In the genomic region with DNA sequence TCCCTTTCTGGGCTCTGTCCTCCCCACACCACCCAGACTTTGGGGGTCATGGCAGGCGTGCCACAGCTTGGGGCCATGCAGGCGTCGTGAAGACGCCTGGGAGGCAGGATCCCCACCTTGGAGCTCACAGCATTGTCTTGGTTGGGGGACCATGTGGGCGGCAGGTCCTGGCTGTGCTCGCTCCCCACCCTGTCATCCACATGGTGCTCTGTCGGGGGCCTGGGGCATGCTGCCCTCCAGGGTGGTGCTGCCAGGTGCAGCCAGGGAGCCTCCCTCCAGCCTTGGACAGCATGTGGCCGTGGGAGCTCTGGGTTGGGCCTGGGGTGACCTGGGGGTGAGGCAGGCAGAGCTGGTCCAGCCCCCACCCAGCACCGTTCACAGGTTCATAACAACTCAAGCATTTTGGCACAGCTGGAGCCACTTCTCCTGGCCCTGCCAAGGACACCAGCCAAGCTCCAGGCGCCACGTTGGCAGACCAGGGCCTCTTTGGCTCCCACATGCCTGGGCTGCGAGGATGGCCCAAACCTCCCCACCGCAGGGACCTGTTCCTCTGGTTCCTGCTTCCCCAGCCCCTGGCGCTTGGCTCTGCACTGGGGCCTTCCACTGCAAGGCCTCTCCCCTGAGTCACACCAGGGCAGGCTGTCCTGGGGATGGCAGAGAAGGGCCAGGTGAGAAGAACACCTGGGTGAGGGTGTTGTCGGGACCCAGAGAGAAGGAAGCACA, we compare ENCODE assay signal across 20 cellular contexts. TPM values are rescaled to one million over a fixed set of nuclear protein-coding genes. Genes with fewer than 3 reads are reported as not detected.
A peak's percentile ranks its signal among the peaks of the same experiment; 100 is the strongest.
DNase-seq lines count a peak whose midpoint lies in the region; ATAC-seq and TF ChIP-seq lines count a peak whose summit lies in the region.
"Had no signal": no experiment of that assay in that cellular context is flagged by ENCODE, and none has a peak within 500 bp of the region (broad histone marks: within the 10 kb centered on the region; RNA-seq: fewer than 3 reads in every experiment).

No MANE protein-coding gene starts in this region.

- H3K27ac ChIP-seq in BLaER1 treated with 17β-estradiol and CSF1 and Interleukin-3, amounts not matched to agents 10 nM and 100 nM, result peak overlapping the region in 5 of 11 experiments; percentile 15 to 47 (median 37); a peak in 8 of 22 replicates
- no peak overlapping the region for H3K27ac ChIP-seq in osteoblast (ENCODE audit: low read depth, low read length)
- H3K27ac ChIP-seq: Peyer's patch, SK-N-MC had no signal

- H3K36me3 ChIP-seq in BLaER1 treated with 17β-estradiol and CSF1 and Interleukin-3, amounts not matched to agents 10 nM and 100 nM, result peaks cover 13 to 85% (median 66%) of the 10 kb centered on the region in 11 experiments
- peaks cover 15% of the 10 kb centered on the region for H3K36me3 ChIP-seq in osteoblast (ENCODE audit: insufficient read depth, low read length)

- H4K20me1 ChIP-seq in BLaER1 treated with 17β-estradiol and CSF1 and Interleukin-3, amounts not matched to agents 10 nM and 100 nM, result peaks cover 5 to 100% (median 92%) of the 10 kb centered on the region in 11 experiments; a peak in 21 of 22 replicates
- peaks cover 35% of the 10 kb centered on the region for H4K20me1 ChIP-seq in osteoblast (ENCODE audit: insufficient read depth, low read length)

- H3K27me3 ChIP-seq in BLaER1 treated with 17β-estradiol and CSF1 and Interleukin-3, amounts not matched to agents 10 nM and 100 nM, result no peaks in the 10 kb centered on the region
- H3K27me3 ChIP-seq in osteoblast (ENCODE audit: insufficient read depth, low read length), result no peaks in the 10 kb centered on the region
- H3K27me3 ChIP-seq: Peyer's patch had no signal

- intact Hi-C loops in Right ventricle myocardium superior (cut with DNase I), result no loop called here

- TF ChIP-seq CTCF in osteoblast (IDR thresholded peaks at IDR 0.05; ENCODE audit: extremely low read depth, low read depth, low read length), result no peak

- peak overlapping the region; percentile 28 to 71 (median 49); a peak in 16 of 22 replicates for H3K9ac ChIP-seq in BLaER1 treated with 17β-estradiol and CSF1 and Interleukin-3, amounts not matched to agents 10 nM and 100 nM

- DNase-seq in NCI-H446 (lab: John Stamatoyannopoulos, UW) (peak; percentile 62 to 87), Right ventricle myocardium superior (peak; percentile 78), osteoblast (ENCODE audit: insufficient read length, low spot score, missing footprints) (peak; percentile 70), NCI-H1436 (lab: John Stamatoyannopoulos, UW) (no peak)
- DNase-seq in activated T-cell treated with anti-CD3 and anti-CD28 coated beads, Interleukin-2, amount 50 U/mL, for 1 hour, result no peak
- DNase-seq: activated CD4-positive, alpha-beta memory T cell treated with anti-CD3 and anti-CD28 coated beads for 36 hours; amniotic stem cell; CD4-positive, alpha-beta T cell; GDM1; HFFc6; MM.1S; NCI-H1694 treated with DMSO at 0.1 percent for 48 hours; NCI-H345; Peyer's patch; retina had no signal

- no peaks in the 10 kb centered on the region for H3K9me3 ChIP-seq in BLaER1 treated with 17β-estradiol and CSF1 and Interleukin-3, amounts not matched to agents 10 nM and 100 nM (replicated peaks in 1 of 11)
- no peaks in the 10 kb centered on the region for H3K9me3 ChIP-seq in osteoblast (ENCODE audit: low read depth, low read length)
- H3K9me3 ChIP-seq: Peyer's patch had no signal

- H3K4me2 ChIP-seq in BLaER1 treated with 17β-estradiol and CSF1 and Interleukin-3, amounts not matched to agents 10 nM and 100 nM, result peak overlapping the region; percentile 63 to 86 (median 79)
- no peak overlapping the region for H3K4me2 ChIP-seq in osteoblast (ENCODE audit: insufficient read depth, low read length)

- H2AFZ ChIP-seq in osteoblast (ENCODE audit: low read length), result no peak overlapping the region

- peaks cover 49 to 67% (median 59%) of the 10 kb centered on the region in 10 experiments for H3K4me1 ChIP-seq in BLaER1 treated with 17β-estradiol and CSF1 and Interleukin-3, amounts not matched to agents 10 nM and 100 nM
- H3K4me1 ChIP-seq in osteoblast (ENCODE audit: insufficient read depth, low read length), result peaks cover 17% of the 10 kb centered on the region

- H3K79me2 ChIP-seq in osteoblast (ENCODE audit: insufficient read depth, low read length), result no peaks in the 10 kb centered on the region

- H3K4me3 ChIP-seq in BLaER1 treated with 17β-estradiol and CSF1 and Interleukin-3, amounts not matched to agents 10 nM and 100 nM, result no peak overlapping the region
- no peak overlapping the region for H3K4me3 ChIP-seq in osteoblast (ENCODE audit: insufficient read depth, low read length)
- H3K4me3 ChIP-seq: Peyer's patch, SK-N-MC had no signal

- ATAC-seq in Right ventricle myocardium superior (ENCODE audit: poor library complexity) (peak; percentile 57), HG03097 (IDR thresholded peaks at IDR 0.05; ENCODE audit: low FRiP score, unreplicated experiment) (no peak)
- ATAC-seq: WTC11 had no signal

RNA-seq across cellular contexts. Expression of a gene that starts 15.1 kb away (rescaled TPM):
- total RNA-seq in Right ventricle myocardium superior, result 129 TPM
- total RNA-seq in osteoblast, result 18.8 and 22.7 TPM in 2 replicates

RNA-seq across cellular contexts. Expression of a gene that starts 21.5 kb away (rescaled TPM):
- 13.4 TPM for total RNA-seq in Right ventricle myocardium superior
- total RNA-seq in osteoblast, result 88.4 and 94.8 TPM in 2 replicates

RNA-seq across cellular contexts. Expression of a gene that starts 23.8 kb away (rescaled TPM):
- 11.8 TPM for total RNA-seq in Right ventricle myocardium superior
- 15.9 and 16.6 TPM in 2 replicates for total RNA-seq in osteoblast

RNA-seq across cellular contexts. Expression of a gene that starts 27.6 kb away (rescaled TPM):
- total RNA-seq in Right ventricle myocardium superior (0.19 TPM), osteoblast (under 0.01 and 0.36 TPM in 2 replicates)
- total RNA-seq: activated CD4-positive, alpha-beta memory T cell treated with anti-CD3 and anti-CD28 coated beads for 36 hours; CD4-positive, alpha-beta T cell; Peyer's patch; subcutaneous adipose tissue had no signal

RNA-seq across cellular contexts. Expression of a gene that starts 32.5 kb away (rescaled TPM):
- total RNA-seq in Right ventricle myocardium superior (not detected), osteoblast (not detected in 2 replicates)
- total RNA-seq: activated CD4-positive, alpha-beta memory T cell treated with anti-CD3 and anti-CD28 coated beads for 36 hours; HFFc6; subcutaneous adipose tissue had no signal

Comparison
In these comparisons a context has a peak if more than half of its experiments do, and no peak if none do; other contexts are left out.
1. DNase-seq: peak in NCI-H446 (2 of 2), Right ventricle myocardium superior (single experiment) and osteoblast (single experiment); none in activated T-cell treated with anti-CD3 and anti-CD28 coated beads, Interleukin-2, amount 50 U/mL, for 1 hour (single experiment) and NCI-H1436 (single experiment).